11 cellular contexts compared by ENCODE assay signal in genomic region chr9:15308511-15308910, GRCh38. TPM values are rescaled to one million over a fixed set of nuclear protein-coding genes. Genes with fewer than 3 reads are reported as not detected.
A peak's percentile ranks its signal among the peaks of the same experiment; 100 is the strongest.
DNase-seq lines count a peak whose midpoint lies in the region; ATAC-seq, FAIRE-seq and TF ChIP-seq lines count a peak whose summit lies in the region.
"Had no signal": no experiment of that assay in that cellular context is flagged by ENCODE, and none has a peak within 500 bp of the region (broad histone marks: within the 10 kb centered on the region; RNA-seq: fewer than 3 reads in every experiment).

No MANE protein-coding gene starts in this region.

- CTCF ChIA-PET in RWPE1 (lab: Yijun Ruan, JAX) = no interaction called here

- no peak overlapping the region for H3K27ac Mint-ChIP-seq in nephron
- no peak overlapping the region for H3K27ac Mint-ChIP-seq in stimulated activated memory B cell treated with anti-CD40 and anti-IgM and Interleukin-4, amounts not matched to agents 10 μg/mL and 1 μg/mL and 100 μg/mL, for 72 hours

- H3K4me3 ChIP-seq in esophagus (ENCODE audit: low read depth in 1 of 2, low read length in 2 of 2) = no peak overlapping the region

- H3K36me3 Mint-ChIP-seq in nephron (ENCODE audit: low read depth) = peaks cover 4% of the 10 kb centered on the region
- H3K36me3 Mint-ChIP-seq in stimulated activated memory B cell treated with anti-CD40 and anti-IgM and Interleukin-4, amounts not matched to agents 10 μg/mL and 1 μg/mL and 100 μg/mL, for 72 hours = no peaks in the 10 kb centered on the region

- H3K9me3 ChIP-seq in esophagus (ENCODE audit: control insufficient read depth in 2 of 2, insufficient read depth in 1 of 2, low read depth in 1 of 2, low read length in 1 of 2) = no peaks in the 10 kb centered on the region

- WGBS in esophagus, 2 donors = 52 to 55% methylated on average over 1 of the region's 1 CpG

- FAIRE-seq in GM12892 (lab: Jason Lieb, UNC) = peak; percentile 36

- no peaks in the 10 kb centered on the region for H3K36me3 ChIP-seq in esophagus (ENCODE audit: control insufficient read depth in 2 of 2, insufficient read depth in 2 of 2, low read length in 1 of 2)

- peaks cover 14% of the 10 kb centered on the region for H3K4me1 Mint-ChIP-seq in nephron
- peaks cover 32% of the 10 kb centered on the region for H3K4me1 Mint-ChIP-seq in stimulated activated memory B cell treated with anti-CD40 and anti-IgM and Interleukin-4, amounts not matched to agents 10 μg/mL and 1 μg/mL and 100 μg/mL, for 72 hours

- TF ChIP-seq POLR2A in GM12892 (IDR thresholded peaks at IDR 0.05; ENCODE audit: low read depth, low read length) = no peak

- no peaks in the 10 kb centered on the region for H3K27me3 Mint-ChIP-seq in nephron (ENCODE audit: low read depth)
- no peaks in the 10 kb centered on the region for H3K27me3 Mint-ChIP-seq in stimulated activated memory B cell treated with anti-CD40 and anti-IgM and Interleukin-4, amounts not matched to agents 10 μg/mL and 1 μg/mL and 100 μg/mL, for 72 hours

- H3K27ac ChIP-seq in RWPE1 = peak overlapping the region; percentile 87
- peak overlapping the region; percentile 36 to 45 for H3K27ac ChIP-seq in esophagus (ENCODE audit: low read depth in 2 of 2, low read length in 1 of 2)

- no peak for TF ChIP-seq CTCF in RWPE1 (conservative IDR thresholded peaks at IDR 0.05; ENCODE audit: low read depth)
- no peak for TF ChIP-seq CTCF in nephron (IDR thresholded peaks at IDR 0.05; ENCODE audit: unreplicated experiment in 3 of 3)

- no peak for ATAC-seq in GM19035 (IDR thresholded peaks at IDR 0.05; ENCODE audit: unreplicated experiment)
- no peak for ATAC-seq in stimulated activated memory B cell treated with anti-CD40 and anti-IgM and Interleukin-4, amounts not matched to agents 10 μg/mL and 1 μg/mL and 100 μg/mL, for 72 hours
- ATAC-seq: stimulated activated naive CD8-positive, alpha-beta T cell treated with anti-CD3 and anti-CD28 coated beads, Interleukin-15, Interleukin-2, amounts not matched to agents 100 U/mL and 50 U/mL, for 24 hours had no signal

- DNase-seq in GM12892 (ENCODE audit: insufficient read length) (no peak), RWPE1 (ENCODE audit: low spot score) (peak; percentile 67)
- no peak for DNase-seq in stimulated activated CD4-positive, alpha-beta T cell treated with anti-CD3 and anti-CD28 coated beads, Interleukin-2, amount 100 ng/mL, for 24 hours
- DNase-seq: GOT3; hypothalamus; NCI-H446 treated with DMSO at 0.1 percent for 48 hours; stimulated activated naive CD8-positive, alpha-beta T cell treated with anti-CD3 and anti-CD28 coated beads, Interleukin-15, Interleukin-2, amounts not matched to agents 100 U/mL and 50 U/mL, for 24 hours had no signal

- no peaks in the 10 kb centered on the region for H3K27me3 ChIP-seq in esophagus (ENCODE audit: control insufficient read depth in 1 of 2, insufficient read depth in 2 of 2, low read length in 2 of 2)

- POLR2A ChIA-PET in RWPE1 (lab: Yijun Ruan, JAX; ENCODE audit: low non-redundant PET) = no interaction called here

- H3K4me3 Mint-ChIP-seq in nephron = peak overlapping the region; percentile 98 to 99 (median 98)
- no peak overlapping the region for H3K4me3 Mint-ChIP-seq in stimulated activated memory B cell treated with anti-CD40 and anti-IgM and Interleukin-4, amounts not matched to agents 10 μg/mL and 1 μg/mL and 100 μg/mL, for 72 hours

- peaks cover 2% of the 10 kb centered on the region in 2 donors for H3K4me1 ChIP-seq in esophagus (ENCODE audit: control insufficient read depth in 2 of 2, insufficient read depth in 2 of 2, low read length in 1 of 2)

- peaks cover 3% of the 10 kb centered on the region for H3K9me3 Mint-ChIP-seq in nephron
- H3K9me3 Mint-ChIP-seq in stimulated activated memory B cell treated with anti-CD40 and anti-IgM and Interleukin-4, amounts not matched to agents 10 μg/mL and 1 μg/mL and 100 μg/mL, for 72 hours = peaks cover under 1% of the 10 kb centered on the region

RNA-seq across cellular contexts. Expression of gene TTC39B, which starts 1.5 kb away (rescaled TPM):
- polyA plus RNA-seq in GM12892 (2012; ENCODE audit: missing spikeins) = 1.6 TPM
- polyA plus RNA-seq in esophagus = 10 to 100 TPM in 1 of 2 donors, 1 to 10 TPM in 1; 9.9 to 10.7 TPM
